ENCODE assay signal across 8 cellular contexts in the genomic region with DNA sequence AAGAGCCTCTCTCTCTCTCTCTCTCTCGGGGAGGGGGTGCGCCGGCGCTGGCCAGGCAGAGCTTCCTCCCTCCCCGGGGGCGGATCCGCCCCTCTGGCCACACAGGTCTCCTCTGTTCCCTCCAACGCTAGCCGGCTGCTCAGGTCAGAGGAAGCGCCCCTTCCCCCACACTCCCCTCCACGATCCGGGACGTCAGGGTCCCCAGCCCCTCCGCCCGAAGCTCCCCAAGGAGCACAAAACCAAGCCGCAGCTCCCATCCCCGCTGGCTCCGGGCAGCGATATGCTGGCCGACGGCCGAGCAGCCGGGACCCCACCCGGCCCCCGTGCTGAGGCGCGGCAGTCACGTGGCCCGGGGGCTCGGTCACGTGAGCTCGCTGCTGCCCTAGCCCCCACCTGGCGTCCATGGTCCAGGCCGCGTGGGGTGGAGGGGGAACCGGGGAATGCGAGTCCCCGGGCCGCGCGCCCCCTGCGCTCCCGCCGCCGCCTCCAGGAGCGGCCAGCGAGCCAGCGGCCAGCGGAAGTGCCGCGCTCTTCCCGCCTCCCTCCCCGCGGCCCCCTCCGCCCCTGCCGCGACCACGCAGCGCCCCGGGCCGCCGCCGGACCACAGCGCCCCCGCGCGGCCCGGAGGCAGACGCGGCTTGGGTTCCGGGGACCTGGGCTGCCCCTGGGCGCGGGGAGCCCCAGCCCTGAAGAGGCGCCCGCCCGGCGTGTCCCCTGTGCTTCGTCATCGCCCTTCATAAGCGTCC. TPM values are rescaled to one million over a fixed set of nuclear protein-coding genes. Genes with fewer than 3 reads are reported as not detected.
DNase-seq lines count a peak whose midpoint lies in the region; ATAC-seq, FAIRE-seq and TF ChIP-seq lines count a peak whose summit lies in the region.

A gene with protein sequence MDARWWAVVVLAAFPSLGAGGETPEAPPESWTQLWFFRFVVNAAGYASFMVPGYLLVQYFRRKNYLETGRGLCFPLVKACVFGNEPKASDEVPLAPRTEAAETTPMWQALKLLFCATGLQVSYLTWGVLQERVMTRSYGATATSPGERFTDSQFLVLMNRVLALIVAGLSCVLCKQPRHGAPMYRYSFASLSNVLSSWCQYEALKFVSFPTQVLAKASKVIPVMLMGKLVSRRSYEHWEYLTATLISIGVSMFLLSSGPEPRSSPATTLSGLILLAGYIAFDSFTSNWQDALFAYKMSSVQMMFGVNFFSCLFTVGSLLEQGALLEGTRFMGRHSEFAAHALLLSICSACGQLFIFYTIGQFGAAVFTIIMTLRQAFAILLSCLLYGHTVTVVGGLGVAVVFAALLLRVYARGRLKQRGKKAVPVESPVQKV (minus strand): TSS at position 522 of the 746 bp plus-strand sequence. CDS start 118 bp downstream, at position 404.

- H3K27ac ChIP-seq in adrenal gland (peak within 1 kb of the TSS; percentile 34 to 98 (median 85)), pancreas (peak within 1 kb of the TSS; percentile 81 to 96 (median 90))

- peak; percentile 59 to 76 for TF ChIP-seq POLR2A in adrenal gland (IDR thresholded peaks at IDR 0.05)

- intact Hi-C loops in adrenal gland (cut with DNase I) (no loop called here), cardiac septum (cut with DNase I) (loop anchor here (2.0 kb wide), 1 partner anchor 84 kb away; no protein-coding TSS in a partner anchor), pancreas (cut with DNase I) (no loop called here)

- peaks cover 13 to 22% of the 10 kb centered on the region in 2 donors for H3K4me1 ChIP-seq in adrenal gland (replicated peaks in 1 of 2)
- peaks cover 0 to 15% (median 0%) of the 10 kb centered on the region in 3 donors for H3K4me1 ChIP-seq in pancreas

- WGBS in adrenal gland, 4 donors: 0 to 1% (median 0%) methylated on average over 5 to 80 of the region's 80 CpGs; no CpG with 5 or more reads in 1 of the 4 donors
- 0 to 1% methylated on average over 58 to 80 of the region's 80 CpGs for WGBS in pancreas, 2 donors

- ATAC-seq in GM21619 (IDR thresholded peaks at IDR 0.05; ENCODE audit: unreplicated experiment) (peak; percentile 42), SK-N-SH treated with all-trans-retinoic acid at 6 μM for 48 hours (peak; percentile 55), pancreas (peak; percentile 77 to 85 (median 80))

- peak in 3 of 6 experiments; percentile 83 to 87 (median 86) for TF ChIP-seq CTCF in adrenal gland (IDR thresholded peaks at IDR 0.05)
- peak; percentile 52 to 76 (median 66) for TF ChIP-seq CTCF in pancreas (IDR thresholded peaks at IDR 0.05)

- H3K4me3 ChIP-seq in adrenal gland (peak within 1 kb of the TSS; percentile 66 to 100 (median 89)), pancreas (peak within 1 kb of the TSS; percentile 79 to 98 (median 94))

- DNase-seq in ELF-1 (ENCODE audit: low read depth, low spot score) (peak; percentile 90), KG1 (lab: John Stamatoyannopoulos, UW) (peak; percentile 32), adrenal gland (peak; percentile 72 to 84 (median 75)), cardiac septum (ENCODE audit: low spot score) (no peak), pancreas (peak; percentile 69 to 88 (median 76)), HPDE6-E6E7 (ENCODE audit: extremely low spot score) (no peak)

- H3K36me3 ChIP-seq in adrenal gland (replicated peaks in 1 of 2): peaks cover 0 to 40% of the 10 kb centered on the region in 2 donors
- peaks cover 0 to 28% (median 20%) of the 10 kb centered on the region in 3 donors for H3K36me3 ChIP-seq in pancreas

- H3K27me3 ChIP-seq in adrenal gland (no peaks in the 10 kb centered on the region), pancreas (no peaks in the 10 kb centered on the region)

- H3K9me3 ChIP-seq in adrenal gland (replicated peaks in 1 of 3) (no peaks in the 10 kb centered on the region), pancreas (no peaks in the 10 kb centered on the region)

- FAIRE-seq in pancreas (lab: Jason Lieb, UNC): no peak

TF ChIP-seq in SK-N-SH treated with all-trans-retinoic acid at 6 μM for 48 hours, 23 proteins besides CTCF, POLR2A, EP300 and RAD21 (continues in another document):
- TF ChIP-seq ZNF70 (CRISPR knock-in tag; IDR thresholded peaks at IDR 0.05) (no peak), ISL1 (CRISPR knock-in tag; IDR thresholded peaks at IDR 0.05) (no peak), RARB (CRISPR knock-in tag; IDR thresholded peaks at IDR 0.05) (no peak), ZNF8 (CRISPR knock-in tag; IDR thresholded peaks at IDR 0.05) (no peak), ZFP3 (CRISPR knock-in tag; IDR thresholded peaks at IDR 0.05) (0 out of 2 replicates have a peak, but pooled peaks have one; percentile 19), ZNF565 (CRISPR knock-in tag; conservative IDR thresholded peaks at IDR 0.05; ENCODE audit: low read depth) (no peak), TCF4 (CRISPR knock-in tag; IDR thresholded peaks at IDR 0.05; ENCODE audit: borderline replicate concordance) (no peak), GLIS3 (CRISPR knock-in tag; IDR thresholded peaks at IDR 0.05) (no peak), ARNTL (CRISPR knock-in tag; IDR thresholded peaks at IDR 0.05; ENCODE audit: borderline replicate concordance, low read depth) (peak; percentile 88), ZFP30 (CRISPR knock-in tag; IDR thresholded peaks at IDR 0.05) (no peak)
- TF ChIP-seq, protein P1, sequence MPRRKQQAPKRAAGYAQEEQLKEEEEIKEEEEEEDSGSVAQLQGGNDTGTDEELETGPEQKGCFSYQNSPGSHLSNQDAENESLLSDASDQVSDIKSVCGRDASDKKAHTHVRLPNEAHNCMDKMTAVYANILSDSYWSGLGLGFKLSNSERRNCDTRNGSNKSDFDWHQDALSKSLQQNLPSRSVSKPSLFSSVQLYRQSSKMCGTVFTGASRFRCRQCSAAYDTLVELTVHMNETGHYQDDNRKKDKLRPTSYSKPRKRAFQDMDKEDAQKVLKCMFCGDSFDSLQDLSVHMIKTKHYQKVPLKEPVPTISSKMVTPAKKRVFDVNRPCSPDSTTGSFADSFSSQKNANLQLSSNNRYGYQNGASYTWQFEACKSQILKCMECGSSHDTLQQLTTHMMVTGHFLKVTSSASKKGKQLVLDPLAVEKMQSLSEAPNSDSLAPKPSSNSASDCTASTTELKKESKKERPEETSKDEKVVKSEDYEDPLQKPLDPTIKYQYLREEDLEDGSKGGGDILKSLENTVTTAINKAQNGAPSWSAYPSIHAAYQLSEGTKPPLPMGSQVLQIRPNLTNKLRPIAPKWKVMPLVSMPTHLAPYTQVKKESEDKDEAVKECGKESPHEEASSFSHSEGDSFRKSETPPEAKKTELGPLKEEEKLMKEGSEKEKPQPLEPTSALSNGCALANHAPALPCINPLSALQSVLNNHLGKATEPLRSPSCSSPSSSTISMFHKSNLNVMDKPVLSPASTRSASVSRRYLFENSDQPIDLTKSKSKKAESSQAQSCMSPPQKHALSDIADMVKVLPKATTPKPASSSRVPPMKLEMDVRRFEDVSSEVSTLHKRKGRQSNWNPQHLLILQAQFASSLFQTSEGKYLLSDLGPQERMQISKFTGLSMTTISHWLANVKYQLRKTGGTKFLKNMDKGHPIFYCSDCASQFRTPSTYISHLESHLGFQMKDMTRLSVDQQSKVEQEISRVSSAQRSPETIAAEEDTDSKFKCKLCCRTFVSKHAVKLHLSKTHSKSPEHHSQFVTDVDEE (CRISPR knock-in tag; IDR thresholded peaks at IDR 0.05): no peak; the same call in 1 of the 2 replicates
- TF ChIP-seq, protein P2, sequence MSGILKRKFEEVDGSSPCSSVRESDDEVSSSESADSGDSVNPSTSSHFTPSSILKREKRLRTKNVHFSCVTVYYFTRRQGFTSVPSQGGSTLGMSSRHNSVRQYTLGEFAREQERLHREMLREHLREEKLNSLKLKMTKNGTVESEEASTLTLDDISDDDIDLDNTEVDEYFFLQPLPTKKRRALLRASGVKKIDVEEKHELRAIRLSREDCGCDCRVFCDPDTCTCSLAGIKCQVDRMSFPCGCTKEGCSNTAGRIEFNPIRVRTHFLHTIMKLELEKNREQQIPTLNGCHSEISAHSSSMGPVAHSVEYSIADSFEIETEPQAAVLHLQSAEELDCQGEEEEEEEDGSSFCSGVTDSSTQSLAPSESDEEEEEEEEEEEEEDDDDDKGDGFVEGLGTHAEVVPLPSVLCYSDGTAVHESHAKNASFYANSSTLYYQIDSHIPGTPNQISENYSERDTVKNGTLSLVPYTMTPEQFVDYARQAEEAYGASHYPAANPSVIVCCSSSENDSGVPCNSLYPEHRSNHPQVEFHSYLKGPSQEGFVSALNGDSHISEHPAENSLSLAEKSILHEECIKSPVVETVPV (CRISPR knock-in tag; IDR thresholded peaks at IDR 0.05): no peak
- TF ChIP-seq, protein P3, sequence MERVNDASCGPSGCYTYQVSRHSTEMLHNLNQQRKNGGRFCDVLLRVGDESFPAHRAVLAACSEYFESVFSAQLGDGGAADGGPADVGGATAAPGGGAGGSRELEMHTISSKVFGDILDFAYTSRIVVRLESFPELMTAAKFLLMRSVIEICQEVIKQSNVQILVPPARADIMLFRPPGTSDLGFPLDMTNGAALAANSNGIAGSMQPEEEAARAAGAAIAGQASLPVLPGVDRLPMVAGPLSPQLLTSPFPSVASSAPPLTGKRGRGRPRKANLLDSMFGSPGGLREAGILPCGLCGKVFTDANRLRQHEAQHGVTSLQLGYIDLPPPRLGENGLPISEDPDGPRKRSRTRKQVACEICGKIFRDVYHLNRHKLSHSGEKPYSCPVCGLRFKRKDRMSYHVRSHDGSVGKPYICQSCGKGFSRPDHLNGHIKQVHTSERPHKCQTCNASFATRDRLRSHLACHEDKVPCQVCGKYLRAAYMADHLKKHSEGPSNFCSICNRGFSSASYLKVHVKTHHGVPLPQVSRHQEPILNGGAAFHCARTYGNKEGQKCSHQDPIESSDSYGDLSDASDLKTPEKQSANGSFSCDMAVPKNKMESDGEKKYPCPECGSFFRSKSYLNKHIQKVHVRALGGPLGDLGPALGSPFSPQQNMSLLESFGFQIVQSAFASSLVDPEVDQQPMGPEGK (CRISPR knock-in tag; IDR thresholded peaks at IDR 0.05; ENCODE audit: borderline replicate concordance): peak; percentile 95
- TF ChIP-seq, protein P4, sequence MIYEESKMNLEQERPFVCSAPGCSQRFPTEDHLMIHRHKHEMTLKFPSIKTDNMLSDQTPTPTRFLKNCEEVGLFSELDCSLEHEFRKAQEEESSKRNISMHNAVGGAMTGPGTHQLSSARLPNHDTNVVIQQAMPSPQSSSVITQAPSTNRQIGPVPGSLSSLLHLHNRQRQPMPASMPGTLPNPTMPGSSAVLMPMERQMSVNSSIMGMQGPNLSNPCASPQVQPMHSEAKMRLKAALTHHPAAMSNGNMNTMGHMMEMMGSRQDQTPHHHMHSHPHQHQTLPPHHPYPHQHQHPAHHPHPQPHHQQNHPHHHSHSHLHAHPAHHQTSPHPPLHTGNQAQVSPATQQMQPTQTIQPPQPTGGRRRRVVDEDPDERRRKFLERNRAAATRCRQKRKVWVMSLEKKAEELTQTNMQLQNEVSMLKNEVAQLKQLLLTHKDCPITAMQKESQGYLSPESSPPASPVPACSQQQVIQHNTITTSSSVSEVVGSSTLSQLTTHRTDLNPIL (CRISPR knock-in tag; IDR thresholded peaks at IDR 0.05; ENCODE audit: low read depth): no peak

RNA-seq across cellular contexts. Expression of the gene that starts here (rescaled TPM):
- total RNA-seq in adrenal gland: 10 to 100 TPM; 48.5 to 79.8 (median 63.5) TPM
- polyA plus RNA-seq in adrenal gland: 10 to 100 TPM; 12.7 to 37.5 (median 19.3) TPM
- total RNA-seq in cardiac septum: 23.2 TPM
- total RNA-seq in pancreas: 10 to 100 TPM; 15.9 to 30.4 (median 20.5) TPM
- 10 to 100 TPM; 10.8 to 23.6 TPM for polyA plus RNA-seq in pancreas

Comparison
In these comparisons a context has a peak if more than half of its experiments do, and no peak if none do; other contexts are left out.
1. DNase-seq: peak in ELF-1 (single experiment), KG1 (single experiment), adrenal gland (7 of 7) and pancreas (6 of 6); none in cardiac septum (single experiment) and HPDE6-E6E7 (single experiment).
2. Peak in every context shown above with its lines, with median percentiles within 50 percentile points of each other: ATAC-seq.